ENCODE assay signal across 26 cellular contexts in the genomic region with DNA sequence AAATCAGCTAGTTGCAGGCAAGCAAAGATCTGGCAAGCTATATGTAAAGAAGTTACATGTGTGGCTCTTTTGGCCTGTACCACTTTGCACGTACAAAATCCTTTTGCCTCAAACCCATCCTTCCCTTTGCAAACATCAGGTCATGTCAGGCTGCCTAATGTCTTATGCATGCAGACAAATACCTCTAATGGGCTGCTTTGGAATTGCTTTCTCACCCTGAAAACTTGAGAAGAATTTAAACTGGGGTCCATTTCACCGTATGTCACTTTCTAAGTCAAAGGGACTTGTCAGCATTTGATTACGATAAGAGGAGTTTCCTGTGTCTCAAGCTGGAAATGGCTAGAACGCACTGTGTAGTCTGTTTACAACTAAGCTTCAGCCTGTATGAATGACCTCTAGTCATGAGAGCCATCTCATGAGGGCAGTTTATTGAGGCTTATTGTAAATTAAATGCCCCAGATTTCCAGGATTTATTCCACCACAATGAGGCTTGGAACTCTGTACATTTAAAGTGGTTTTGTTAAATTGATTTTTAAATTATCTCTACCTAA.
"Had no signal": no experiment of that assay in that cellular context is flagged by ENCODE, and none has a peak within 500 bp of the region (broad histone marks: within the 10 kb centered on the region; RNA-seq: fewer than 3 reads in every experiment).

No MANE protein-coding gene starts in this region.

- H3K27ac Mint-ChIP-seq: immature natural killer cell; nephron; stimulated activated naive CD8-positive, alpha-beta T cell treated with anti-CD3 and anti-CD28 coated beads, Interleukin-15, Interleukin-2, amounts not matched to agents 100 ng/mL and 50 ng/mL, for 24 hours; T-cell had no signal

- H3K4me3 ChIP-seq: breast epithelium, gastroesophageal sphincter, heart right ventricle, lower lobe of right lung, right atrium auricular region, skin epidermis, suprapubic skin, transverse colon had no signal

- H3K27ac ChIP-seq: breast epithelium, gastroesophageal sphincter, heart right ventricle, lower lobe of right lung, right atrium auricular region, skin epidermis, suprapubic skin, transverse colon had no signal

- H3K36me3 Mint-ChIP-seq: immature natural killer cell, T-cell had no signal

- H3K27me3 ChIP-seq: breast epithelium, gastroesophageal sphincter, heart right ventricle, right atrium auricular region, transverse colon had no signal

- H3K36me3 ChIP-seq: breast epithelium, gastroesophageal sphincter, heart right ventricle, lower lobe of right lung, right atrium auricular region, suprapubic skin, transverse colon had no signal

- H3K4me1 Mint-ChIP-seq: immature natural killer cell, T-cell had no signal

- H3K9me3 ChIP-seq: breast epithelium, gastroesophageal sphincter, heart right ventricle, lower lobe of right lung, right atrium auricular region, suprapubic skin, transverse colon had no signal

- H3K4me3 Mint-ChIP-seq: immature natural killer cell; nephron; stimulated activated naive CD8-positive, alpha-beta T cell treated with anti-CD3 and anti-CD28 coated beads, Interleukin-15, Interleukin-2, amounts not matched to agents 100 ng/mL and 50 ng/mL, for 24 hours; T-cell had no signal

- H3K9me3 Mint-ChIP-seq: nephron; stimulated activated naive CD8-positive, alpha-beta T cell treated with anti-CD3 and anti-CD28 coated beads, Interleukin-15, Interleukin-2, amounts not matched to agents 100 ng/mL and 50 ng/mL, for 24 hours had no signal

- DNase-seq: activated CD4-positive, alpha-beta T cell treated with anti-CD3 and anti-CD28 coated beads, Interleukin-2, amount 50 U/mL, for 1 hour; activated CD8-positive, alpha-beta memory T cell treated with anti-CD3 and anti-CD28 coated beads for 24 hours; activated CD8-positive, alpha-beta memory T cell treated with anti-CD3 and anti-CD28 coated beads, Interleukin-2, amount 50 U/mL, for 48 hours; activated effector memory CD4-positive, alpha-beta T cell treated with Interleukin-2 at 50 U/mL for 16 hours; activated naive CD4-positive, alpha-beta T cell treated with anti-CD3 and anti-CD28 coated beads, Interleukin-2, amount 50 U/mL, for 16 hours; activated T-cell treated with anti-CD3 and anti-CD28 coated beads, Interleukin-2, amount 50 U/mL, for 48 hours; aorta; cortex of kidney; effector CD4-positive, alpha-beta T cell; heart right ventricle; immature natural killer cell; lower lobe of right lung; midbrain; nucleus accumbens; posterior cingulate gyrus; T-cell; transverse colon had no signal

- H3K4me1 ChIP-seq: breast epithelium, gastroesophageal sphincter, heart right ventricle, lower lobe of right lung, right atrium auricular region, suprapubic skin, transverse colon had no signal

- ATAC-seq: activated CD4-positive, CD25-positive, alpha-beta regulatory T cell treated with anti-CD3 and anti-CD28 coated beads, Interleukin-2, amount 50 U/mL, for 24 hours; esophagus mucosa; gastroesophageal sphincter; heart right ventricle; lower lobe of right lung; T-cell had no signal
